In genomic region chr4:153517159-153517558, GRCh38 we compare ENCODE assay signal across 22 cellular contexts. TPM values are rescaled to one million over a fixed set of nuclear protein-coding genes. Genes with fewer than 3 reads are reported as not detected.
DNase-seq lines count a peak whose midpoint lies in the region; ATAC-seq and TF ChIP-seq lines count a peak whose summit lies in the region.
"Had no signal": no experiment of that assay in that cellular context is flagged by ENCODE, and none has a peak within 500 bp of the region (broad histone marks: within the 10 kb centered on the region; RNA-seq: fewer than 3 reads in every experiment).

No MANE protein-coding gene starts in this region.

- H3K27me3 ChIP-seq in RWPE2 (ENCODE audit: insufficient read depth, poor library complexity, severe bottlenecking) (no peaks in the 10 kb centered on the region), foreskin keratinocyte (no peaks in the 10 kb centered on the region)
- H3K27me3 ChIP-seq: dorsolateral prefrontal cortex, heart right ventricle, neutrophil, stomach had no signal

- H3K9me3 Mint-ChIP-seq in activated naive CD4-positive, alpha-beta T cell treated with anti-CD3 and anti-CD28 coated beads, Interleukin-2, amount 50 U/mL, for 24 hours, result no peaks in the 10 kb centered on the region
- peaks cover 0 to 4% of the 10 kb centered on the region in 2 donors for H3K9me3 Mint-ChIP-seq in activated naive CD4-positive, alpha-beta T cell treated with anti-CD3 and anti-CD28 coated beads, Interleukin-2, amount 50 U/mL, for 72 hours
- H3K9me3 Mint-ChIP-seq in stimulated activated naive B cell treated with anti-CD40 and anti-IgM and Interleukin-4, amounts not matched to agents 10 μg/mL and 1 μg/mL and 100 μg/mL, for 72 hours, result no peaks in the 10 kb centered on the region
- H3K9me3 Mint-ChIP-seq: activated B cell treated with CpG ODN at 0.5 μM for 24 hours had no signal

- H3K27ac ChIP-seq in RWPE2 (ENCODE audit: poor library complexity, severe bottlenecking), result peak overlapping the region; percentile 27
- H3K27ac ChIP-seq in foreskin keratinocyte, result no peak overlapping the region
- H3K27ac ChIP-seq: dorsolateral prefrontal cortex, neutrophil had no signal

- H3K4me1 Mint-ChIP-seq in activated naive CD4-positive, alpha-beta T cell treated with anti-CD3 and anti-CD28 coated beads, Interleukin-2, amount 50 U/mL, for 24 hours, result peaks cover 89% of the 10 kb centered on the region
- peaks cover 59 to 86% of the 10 kb centered on the region in 2 donors for H3K4me1 Mint-ChIP-seq in stimulated activated naive B cell treated with anti-CD40 and anti-IgM and Interleukin-4, amounts not matched to agents 10 μg/mL and 1 μg/mL and 100 μg/mL, for 72 hours

- H3K4me3 Mint-ChIP-seq in activated naive CD4-positive, alpha-beta T cell treated with anti-CD3 and anti-CD28 coated beads, Interleukin-2, amount 50 U/mL, for 24 hours, result no peak overlapping the region
- no peak overlapping the region for H3K4me3 Mint-ChIP-seq in stimulated activated naive B cell treated with anti-CD40 and anti-IgM and Interleukin-4, amounts not matched to agents 10 μg/mL and 1 μg/mL and 100 μg/mL, for 72 hours
- H3K4me3 Mint-ChIP-seq: activated B cell treated with CpG ODN at 0.5 μM for 24 hours had no signal

- no peak for TF ChIP-seq CTCF in RWPE2 (IDR thresholded peaks at IDR 0.05; ENCODE audit: poor library complexity, severe bottlenecking)
- no peak for TF ChIP-seq CTCF in foreskin keratinocyte (conservative IDR thresholded peaks at IDR 0.05)

- no peak for ATAC-seq in activated naive CD4-positive, alpha-beta T cell treated with anti-CD3 and anti-CD28 coated beads, Interleukin-2, amount 50 U/mL, for 72 hours
- peak; percentile 57 for ATAC-seq in RWPE2 (ENCODE audit: low read depth)
- peak; percentile 64 for ATAC-seq in foreskin keratinocyte
- no peak for ATAC-seq in stimulated activated naive B cell treated with anti-CD40 and anti-IgM and Interleukin-4, amounts not matched to agents 10 μg/mL and 1 μg/mL and 100 μg/mL, for 72 hours (replicated peaks)
- no peak for ATAC-seq in HG02798 (IDR thresholded peaks at IDR 0.05; ENCODE audit: poor library complexity, unreplicated experiment)

- H3K36me3 ChIP-seq in RWPE2 (ENCODE audit: low read depth), result no peaks in the 10 kb centered on the region
- H3K36me3 ChIP-seq: stomach had no signal

- peak overlapping the region; percentile 99 for H3K27ac Mint-ChIP-seq in activated naive CD4-positive, alpha-beta T cell treated with anti-CD3 and anti-CD28 coated beads, Interleukin-2, amount 50 U/mL, for 24 hours
- H3K27ac Mint-ChIP-seq in activated naive CD4-positive, alpha-beta T cell treated with anti-CD3 and anti-CD28 coated beads, Interleukin-2, amount 50 U/mL, for 72 hours, result peak overlapping the region in 1 of 2 donors; percentile 97
- peak overlapping the region; percentile 81 for H3K27ac Mint-ChIP-seq in stimulated activated naive B cell treated with anti-CD40 and anti-IgM and Interleukin-4, amounts not matched to agents 10 μg/mL and 1 μg/mL and 100 μg/mL, for 72 hours

- no peak overlapping the region for H3K4me3 ChIP-seq in RWPE2 (ENCODE audit: severe bottlenecking)
- H3K4me3 ChIP-seq: dorsolateral prefrontal cortex, stomach had no signal

- H3K4me1 ChIP-seq in RWPE2 (ENCODE audit: insufficient read depth, poor library complexity, severe bottlenecking) (peaks cover 41% of the 10 kb centered on the region), foreskin keratinocyte (peaks cover 23% of the 10 kb centered on the region)

- DNase-seq in activated naive CD4-positive, alpha-beta T cell treated with anti-CD3 and anti-CD28 coated beads, Interleukin-2, amount 50 U/mL, for 72 hours (ENCODE audit: low spot score in 2 of 2), result no peak
- DNase-seq in RWPE2 (ENCODE audit: low spot score), result no peak
- peak in 1 of 2 donors; percentile 70 for DNase-seq in foreskin keratinocyte
- no peak for DNase-seq in stimulated activated naive B cell treated with anti-CD40 and anti-IgM and Interleukin-4, amounts not matched to agents 10 μg/mL and 1 μg/mL and 100 μg/mL, for 72 hours
- no peak for DNase-seq in AML-193 (lab: John Stamatoyannopoulos, UW)
- no peak for DNase-seq in DMS153 treated with DMSO at 0.1 percent for 48 hours (lab: John Stamatoyannopoulos, UW; ENCODE audit: unreplicated experiment)
- DNase-seq: ACHN; activated B cell treated with CpG ODN at 0.5 μM for 24 hours; activated naive CD4-positive, alpha-beta T cell treated with anti-CD3 and anti-CD28 coated beads, Interleukin-2, amount 50 U/mL, for 16 hours; Calu3; dorsolateral prefrontal cortex; GDM1; heart right ventricle; IMR-90; NCI-H187 treated with DMSO at 0.1 percent for 48 hours; SHP77; stimulated activated CD4-positive, alpha-beta T cell treated with anti-CD3 and anti-CD28 coated beads, Interleukin-15, amount 100 ng/mL, for 24 hours; stomach; T-helper 2 cell had no signal

- H3K27me3 Mint-ChIP-seq in activated naive CD4-positive, alpha-beta T cell treated with anti-CD3 and anti-CD28 coated beads, Interleukin-2, amount 50 U/mL, for 24 hours, result no peaks in the 10 kb centered on the region
- no peaks in the 10 kb centered on the region for H3K27me3 Mint-ChIP-seq in stimulated activated naive B cell treated with anti-CD40 and anti-IgM and Interleukin-4, amounts not matched to agents 10 μg/mL and 1 μg/mL and 100 μg/mL, for 72 hours
- H3K27me3 Mint-ChIP-seq: activated B cell treated with CpG ODN at 0.5 μM for 24 hours had no signal

- H3K36me3 Mint-ChIP-seq in activated naive CD4-positive, alpha-beta T cell treated with anti-CD3 and anti-CD28 coated beads, Interleukin-2, amount 50 U/mL, for 24 hours, result peaks cover 19% of the 10 kb centered on the region
- peaks cover 6 to 7% of the 10 kb centered on the region in 2 donors for H3K36me3 Mint-ChIP-seq in activated naive CD4-positive, alpha-beta T cell treated with anti-CD3 and anti-CD28 coated beads, Interleukin-2, amount 50 U/mL, for 72 hours
- H3K36me3 Mint-ChIP-seq in stimulated activated naive B cell treated with anti-CD40 and anti-IgM and Interleukin-4, amounts not matched to agents 10 μg/mL and 1 μg/mL and 100 μg/mL, for 72 hours, result peaks cover 17 to 40% of the 10 kb centered on the region in 2 donors

- H3K9me3 ChIP-seq in RWPE2 (ENCODE audit: severe bottlenecking), result no peaks in the 10 kb centered on the region
- H3K9me3 ChIP-seq: heart right ventricle, neutrophil, stomach had no signal

RNA-seq across cellular contexts. Expression of gene TMEM131L, which starts 51.0 kb away (rescaled TPM):
- total RNA-seq in activated naive CD4-positive, alpha-beta T cell treated with anti-CD3 and anti-CD28 coated beads, Interleukin-2, amount 50 U/mL, for 72 hours, result 10 to 100 TPM; 44.8 to 47.7 TPM
- 10.5 and 13.4 TPM in 2 replicates for total RNA-seq in foreskin keratinocyte
- polyA plus RNA-seq in foreskin keratinocyte, result 3.8 and 4.1 TPM in 2 replicates

Comparison
In these comparisons a context has a peak if more than half of its experiments do, and no peak if none do; other contexts are left out.
1. ATAC-seq: peak in RWPE2 (single experiment) and foreskin keratinocyte (single experiment); none in activated naive CD4-positive, alpha-beta T cell treated with anti-CD3 and anti-CD28 coated beads, Interleukin-2, amount 50 U/mL, for 72 hours (0 of 2), stimulated activated naive B cell treated with anti-CD40 and anti-IgM and Interleukin-4, amounts not matched to agents 10 μg/mL and 1 μg/mL and 100 μg/mL, for 72 hours (0 of 2) and HG02798 (single experiment).